Comparison of ENCODE assay signal across 16 cellular contexts in genomic region chr11:123518496-123519054, GRCh38.
DNase-seq lines count a peak whose midpoint lies in the region; ATAC-seq, FAIRE-seq and TF ChIP-seq lines count a peak whose summit lies in the region.
"Had no signal": no experiment of that assay in that cellular context is flagged by ENCODE, and none has a peak within 500 bp of the region (broad histone marks: within the 10 kb centered on the region; RNA-seq: fewer than 3 reads in every experiment).

No MANE protein-coding gene starts in this region.

- no peak overlapping the region for H3K18ac ChIP-seq in trophoblast cell (ENCODE audit: low read length)

- no peak overlapping the region for H4K91ac ChIP-seq in trophoblast cell (ENCODE audit: low read depth, low read length)

- FAIRE-seq in astrocyte (lab: Jason Lieb, UNC), result no peak
- FAIRE-seq: endothelial cell of umbilical vein, GM18507 had no signal

- no peak overlapping the region for H2AFZ ChIP-seq in astrocyte (ENCODE audit: low read depth, low read length)
- no peak overlapping the region for H2AFZ ChIP-seq in trophoblast cell (ENCODE audit: insufficient read depth, low read length, poor library complexity)
- H2AFZ ChIP-seq: hepatocyte had no signal

- H3K27me3 Mint-ChIP-seq in astrocyte (ENCODE audit: low read depth, unreplicated experiment), result peaks cover 2% of the 10 kb centered on the region
- H3K27me3 Mint-ChIP-seq: stimulated activated naive CD8-positive, alpha-beta T cell treated with anti-CD3 and anti-CD28 coated beads, Interleukin-15, Interleukin-2, amounts not matched to agents 100 ng/mL and 50 ng/mL, for 24 hours had no signal

- H3K27me3 ChIP-seq in astrocyte (ENCODE audit: insufficient read depth, low read length), result no peaks in the 10 kb centered on the region
- H3K27me3 ChIP-seq in trophoblast cell (ENCODE audit: insufficient read depth, low read length), result no peaks in the 10 kb centered on the region
- H3K27me3 ChIP-seq: hepatocyte had no signal

- no peak overlapping the region for H2BK5ac ChIP-seq in trophoblast cell (ENCODE audit: low read depth, low read length, poor library complexity)

- H3K36me3 ChIP-seq in astrocyte (ENCODE audit: insufficient read depth, low read length) (no peaks in the 10 kb centered on the region), trophoblast cell (ENCODE audit: control insufficient read depth in 1 of 2, insufficient read depth in 2 of 2, low read length in 2 of 2) (no peaks in the 10 kb centered on the region)

- H2AK5ac ChIP-seq in trophoblast cell (ENCODE audit: low read length), result no peak overlapping the region

- no CpG with 5 or more reads among the region's 9 CpGs for WGBS in trophoblast cell (ENCODE audit: extremely low coverage, insufficient coverage, insufficient read length)

- no peak overlapping the region for H3K14ac ChIP-seq in trophoblast cell (ENCODE audit: low read length)

- H3K4me2 ChIP-seq in astrocyte (ENCODE audit: low read length), result peak overlapping the region; percentile 51
- no peak overlapping the region for H3K4me2 ChIP-seq in trophoblast cell (ENCODE audit: low read length)
- H3K4me2 ChIP-seq: hepatocyte, KMS-11 had no signal

- no peak overlapping the region for H3K27ac ChIP-seq in astrocyte (ENCODE audit: low read depth, low read length)
- no peak overlapping the region for H3K27ac ChIP-seq in trophoblast cell (ENCODE audit: low read depth, low read length)
- H3K27ac ChIP-seq: hepatocyte, KMS-11 had no signal

- H4K12ac ChIP-seq in trophoblast cell (ENCODE audit: low read depth, low read length), result no peak overlapping the region

- H3K36me3 Mint-ChIP-seq in astrocyte (ENCODE audit: low read depth, unreplicated experiment), result no peaks in the 10 kb centered on the region
- H3K36me3 Mint-ChIP-seq in stimulated activated effector memory CD8-positive, alpha-beta T cell treated with anti-CD3 and anti-CD28 coated beads, Interleukin-12 subunit alpha, Interleukin-12 subunit beta, amount 100 ng/mL, for 72 hours, result no peaks in the 10 kb centered on the region

- DNase-seq in astrocyte (ENCODE audit: low read depth) (no peak), trophoblast cell (no peak), NCI-H1436 treated with DMSO at 0.1 percent for 48 hours (lab: John Stamatoyannopoulos, UW) (no peak)
- no peak for DNase-seq in stimulated activated effector memory CD8-positive, alpha-beta T cell treated with anti-CD3 and anti-CD28 coated beads, Interleukin-12 subunit alpha, Interleukin-12 subunit beta, amount 100 ng/mL, for 72 hours (ENCODE audit: low spot score in 2 of 2)
- no peak for DNase-seq in NK-92 treated with Interleukin-12 subunit alpha and Interleukin-12 subunit beta, amount 100 ng/mL, for 24 hours (lab: John Stamatoyannopoulos, UW)
- DNase-seq: DMS 273 treated with DMSO at 0.1 percent for 48 hours; stimulated activated CD4-positive, alpha-beta T cell treated with anti-CD3 and anti-CD28 coated beads, Interleukin-2, amount 100 ng/mL, for 24 hours had no signal

- H3K4me3 Mint-ChIP-seq in astrocyte (ENCODE audit: unreplicated experiment), result no peak overlapping the region
- peak overlapping the region; percentile 43 for H3K4me3 Mint-ChIP-seq in stimulated activated effector memory CD8-positive, alpha-beta T cell treated with anti-CD3 and anti-CD28 coated beads, Interleukin-12 subunit alpha, Interleukin-12 subunit beta, amount 100 ng/mL, for 72 hours
- H3K4me3 Mint-ChIP-seq: stimulated activated naive CD8-positive, alpha-beta T cell treated with anti-CD3 and anti-CD28 coated beads, Interleukin-15, Interleukin-2, amounts not matched to agents 100 ng/mL and 50 ng/mL, for 24 hours had no signal

- H4K8ac ChIP-seq in trophoblast cell (ENCODE audit: low read depth, low read length), result no peak overlapping the region

- peaks cover 17% of the 10 kb centered on the region for H3K4me1 ChIP-seq in astrocyte (ENCODE audit: insufficient read depth, low read length)
- H3K4me1 ChIP-seq in trophoblast cell (ENCODE audit: control insufficient read depth in 1 of 2, insufficient read depth in 2 of 2, low read length in 2 of 2), result no peaks in the 10 kb centered on the region

- ATAC-seq in GM18519 (IDR thresholded peaks at IDR 0.05; ENCODE audit: low FRiP score, unreplicated experiment), result peak; percentile 70
- peak; percentile 45 for ATAC-seq in HG03103 (IDR thresholded peaks at IDR 0.05; ENCODE audit: low read depth, unreplicated experiment)
- peak; percentile 62 for ATAC-seq in stimulated activated effector memory CD8-positive, alpha-beta T cell treated with anti-CD3 and anti-CD28 coated beads, Interleukin-12 subunit alpha, Interleukin-12 subunit beta, amount 100 ng/mL, for 72 hours
- ATAC-seq: Panc1 had no signal

- H3K79me2 ChIP-seq in astrocyte (ENCODE audit: insufficient read depth, low read length), result no peaks in the 10 kb centered on the region
- no peaks in the 10 kb centered on the region for H3K79me2 ChIP-seq in trophoblast cell (ENCODE audit: control insufficient read depth, insufficient read depth, low read length, poor library complexity)
- H3K79me2 ChIP-seq: hepatocyte had no signal

- H3K79me1 ChIP-seq in trophoblast cell (ENCODE audit: low read length), result no peaks in the 10 kb centered on the region

- H3K9ac ChIP-seq in astrocyte (ENCODE audit: low read length) (no peak overlapping the region), trophoblast cell (ENCODE audit: low read length) (no peak overlapping the region)
- H3K9ac ChIP-seq: KMS-11 had no signal

- no peak overlapping the region for H2BK120ac ChIP-seq in trophoblast cell (ENCODE audit: insufficient read depth, low read length, poor library complexity)

- H3K4me3 ChIP-seq in astrocyte (ENCODE audit: insufficient read depth, low read depth, low read length) (no peak overlapping the region), trophoblast cell (ENCODE audit: low read depth, low read length) (no peak overlapping the region)
- H3K4me3 ChIP-seq: hepatocyte had no signal

- no peaks in the 10 kb centered on the region for H4K20me1 ChIP-seq in astrocyte (ENCODE audit: insufficient read depth, low read length)

- H3K27ac Mint-ChIP-seq in astrocyte (ENCODE audit: unreplicated experiment), result no peak overlapping the region
- H3K27ac Mint-ChIP-seq in stimulated activated effector memory CD8-positive, alpha-beta T cell treated with anti-CD3 and anti-CD28 coated beads, Interleukin-12 subunit alpha, Interleukin-12 subunit beta, amount 100 ng/mL, for 72 hours, result no peak overlapping the region
- H3K27ac Mint-ChIP-seq: progenitor cell of endocrine pancreas had no signal

- H3K4me1 Mint-ChIP-seq in astrocyte (ENCODE audit: low read depth, unreplicated experiment), result peaks cover 11% of the 10 kb centered on the region
- peaks cover 35% of the 10 kb centered on the region for H3K4me1 Mint-ChIP-seq in stimulated activated effector memory CD8-positive, alpha-beta T cell treated with anti-CD3 and anti-CD28 coated beads, Interleukin-12 subunit alpha, Interleukin-12 subunit beta, amount 100 ng/mL, for 72 hours

- no peak overlapping the region for H3K4ac ChIP-seq in trophoblast cell (ENCODE audit: low read depth, low read length)

- no peaks in the 10 kb centered on the region for H3K9me3 ChIP-seq in astrocyte (ENCODE audit: insufficient read depth, low read depth, low read length)
- peaks cover 2% of the 10 kb centered on the region for H3K9me3 ChIP-seq in trophoblast cell (ENCODE audit: insufficient read depth, low read depth, low read length)

- TF ChIP-seq CTCF in astrocyte (IDR thresholded peaks at IDR 0.05; ENCODE audit: insufficient read depth, low read depth, low read length), result no peak

- H3K23ac ChIP-seq in trophoblast cell (ENCODE audit: low read length), result no peak overlapping the region

- no peak overlapping the region for H2BK12ac ChIP-seq in trophoblast cell (ENCODE audit: low read length)

- H3K9me3 Mint-ChIP-seq in astrocyte (ENCODE audit: unreplicated experiment), result no peaks in the 10 kb centered on the region
- H3K9me3 Mint-ChIP-seq in stimulated activated effector memory CD8-positive, alpha-beta T cell treated with anti-CD3 and anti-CD28 coated beads, Interleukin-12 subunit alpha, Interleukin-12 subunit beta, amount 100 ng/mL, for 72 hours, result no peaks in the 10 kb centered on the region
